ENCODE assay signal across 9 cellular contexts in the genomic region with DNA sequence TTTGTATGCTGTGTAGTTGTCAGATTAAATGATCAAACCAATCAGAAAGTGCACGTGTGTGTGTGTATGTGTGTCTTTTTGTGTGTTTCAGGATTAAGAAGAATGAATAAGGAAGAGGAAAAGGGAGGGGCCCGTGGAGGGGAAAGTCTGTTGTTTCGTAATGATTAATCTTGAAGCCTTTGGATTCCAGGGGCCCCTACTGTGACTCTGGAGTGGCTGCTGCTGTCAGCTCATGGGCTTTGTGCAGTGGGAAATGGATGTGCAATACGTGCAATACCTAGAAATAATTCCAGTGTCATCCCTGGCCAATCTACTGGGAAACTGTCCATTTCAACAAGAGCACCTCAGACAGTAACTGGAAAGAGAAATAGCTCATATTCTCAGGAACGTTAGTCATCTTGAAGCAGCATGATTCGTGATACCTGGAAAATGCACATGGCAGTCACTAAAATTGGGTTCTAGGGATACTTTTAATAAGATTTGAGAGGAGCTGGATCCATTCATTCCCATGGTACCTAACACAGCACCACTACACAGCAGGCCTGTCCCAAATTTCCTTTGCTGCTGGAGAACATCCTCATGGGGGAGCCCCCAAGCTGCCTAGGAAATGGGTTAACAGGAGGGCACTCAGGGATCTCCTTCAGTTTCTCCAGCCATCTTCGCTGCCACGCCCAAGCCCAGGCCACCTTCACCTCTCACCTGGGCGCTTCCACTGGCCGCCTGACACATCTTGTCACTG.
DNase-seq lines count a peak whose midpoint lies in the region; ATAC-seq and TF ChIP-seq lines count a peak whose summit lies in the region.
"Had no signal": no experiment of that assay in that cellular context is flagged by ENCODE, and none has a peak within 500 bp of the region (broad histone marks: within the 10 kb centered on the region; RNA-seq: fewer than 3 reads in every experiment).

No MANE protein-coding gene starts in this region.

- CTCF ChIA-PET in Caco-2 (lab: Charles Lee) = interaction anchor here (0.8 to 1.4 kb wide), 2 partner anchors 81 to 181 kb away, joined by 4 to 7 read pairs; no protein-coding TSS in a partner anchor
- CTCF ChIA-PET in activated CD4-positive, alpha-beta memory T cell treated with anti-CD3 and anti-CD28 coated beads, Interleukin-2, amount 10 ng/mL, durations not matched to agents 7 days and 5 days (lab: Charles Lee) = interaction anchor here (1.4 kb wide), 1 partner anchor 187 kb away, joined by 3 read pairs; the partner anchor contains the start of gene NR3C1

- H3K27me3 Mint-ChIP-seq in Caco-2 (ENCODE audit: insufficient read depth, unreplicated experiment) = no peaks in the 10 kb centered on the region
- no peaks in the 10 kb centered on the region for H3K27me3 Mint-ChIP-seq in activated CD4-positive, alpha-beta memory T cell treated with anti-CD3 and anti-CD28 coated beads, Interleukin-2, amount 10 ng/mL, durations not matched to agents 7 days and 5 days

- intact Hi-C loops in Caco-2 (cut with micrococcal nuclease; ENCODE audit: unreplicated experiment) = loop anchor here (1.0 to 2.0 kb wide), 2 partner anchors 50 to 751 kb away; no protein-coding TSS in a partner anchor

- POLR2A ChIA-PET in Caco-2 (lab: Charles Lee) = no interaction called here
- POLR2A ChIA-PET in activated CD4-positive, alpha-beta memory T cell treated with anti-CD3 and anti-CD28 coated beads, Interleukin-2, amount 10 ng/mL, durations not matched to agents 7 days and 5 days (lab: Charles Lee) = no interaction called here

- no peak overlapping the region for H3K27ac ChIP-seq in lung (ENCODE audit: low read depth in 1 of 2, low read length in 1 of 2)
- H3K27ac ChIP-seq: heart left ventricle had no signal

- H3K4me1 ChIP-seq in Caco-2 = peaks cover 27% of the 10 kb centered on the region
- peaks cover 7 to 22% of the 10 kb centered on the region in 2 donors for H3K4me1 ChIP-seq in lung (ENCODE audit: control insufficient read depth in 2 of 2, insufficient read depth in 2 of 2, low read length in 2 of 2)

- H3K27ac Mint-ChIP-seq in Caco-2 (ENCODE audit: unreplicated experiment) = peak overlapping the region; percentile 14
- H3K27ac Mint-ChIP-seq in activated CD4-positive, alpha-beta memory T cell treated with anti-CD3 and anti-CD28 coated beads, Interleukin-2, amount 10 ng/mL, durations not matched to agents 7 days and 5 days = peak overlapping the region; percentile 16

- H3K36me3 ChIP-seq in Caco-2 (ENCODE audit: control insufficient read depth, insufficient read depth, low read length) = peaks cover 1% of the 10 kb centered on the region
- H3K36me3 ChIP-seq in lung (ENCODE audit: control insufficient read depth in 2 of 2, insufficient read depth in 2 of 2, low read length in 2 of 2) = peaks cover 6 to 10% of the 10 kb centered on the region in 2 donors

- no peaks in the 10 kb centered on the region for H3K27me3 ChIP-seq in Caco-2 (replicated peaks; ENCODE audit: control insufficient read depth, insufficient read depth, low read length)
- no peaks in the 10 kb centered on the region for H3K27me3 ChIP-seq in lung (ENCODE audit: control insufficient read depth, insufficient read depth)
- H3K27me3 ChIP-seq: heart left ventricle had no signal

- H3K4me3 ChIP-seq in Caco-2 (ENCODE audit: low read depth, low read length) (no peak overlapping the region), lung (no peak overlapping the region)
- H3K4me3 ChIP-seq: heart left ventricle had no signal

- ATAC-seq in lung (ENCODE audit: insufficient read depth, low FRiP score) (peak; percentile 28), HG02588 (IDR thresholded peaks at IDR 0.05; ENCODE audit: unreplicated experiment) (no peak)
- ATAC-seq: heart left ventricle had no signal

- peaks cover 19% of the 10 kb centered on the region for H3K4me1 Mint-ChIP-seq in Caco-2 (ENCODE audit: low read depth, unreplicated experiment)
- peaks cover 76% of the 10 kb centered on the region for H3K4me1 Mint-ChIP-seq in activated CD4-positive, alpha-beta memory T cell treated with anti-CD3 and anti-CD28 coated beads, Interleukin-2, amount 10 ng/mL, durations not matched to agents 7 days and 5 days

- 60 to 61% methylated on average over 10 of the region's 10 CpGs for WGBS in lung, 2 donors

- no peaks in the 10 kb centered on the region for H3K9me3 ChIP-seq in Caco-2
- H3K9me3 ChIP-seq in lung (ENCODE audit: control insufficient read depth in 2 of 2, insufficient read depth in 1 of 2, low read length in 1 of 2) = no peaks in the 10 kb centered on the region
- H3K9me3 ChIP-seq: heart left ventricle had no signal

- peaks cover 37% of the 10 kb centered on the region for H3K36me3 Mint-ChIP-seq in Caco-2 (ENCODE audit: insufficient read depth, unreplicated experiment)
- H3K36me3 Mint-ChIP-seq in activated CD4-positive, alpha-beta memory T cell treated with anti-CD3 and anti-CD28 coated beads, Interleukin-2, amount 10 ng/mL, durations not matched to agents 7 days and 5 days (ENCODE audit: low read depth) = peaks cover 10% of the 10 kb centered on the region

- TF ChIP-seq CTCF in Caco-2 (IDR thresholded peaks at IDR 0.05; ENCODE audit: insufficient read depth in 1 of 2, low read depth in 1 of 2, low read length in 1 of 2, severe bottlenecking in 1 of 2, unreplicated experiment in 1 of 2) (no peak), lung (IDR thresholded peaks at IDR 0.05; ENCODE audit: control extremely low read depth, extremely low read depth) (no peak)

- H3K9me3 Mint-ChIP-seq in Caco-2 (ENCODE audit: unreplicated experiment) = no peaks in the 10 kb centered on the region
- H3K9me3 Mint-ChIP-seq in activated CD4-positive, alpha-beta memory T cell treated with anti-CD3 and anti-CD28 coated beads, Interleukin-2, amount 10 ng/mL, durations not matched to agents 7 days and 5 days = no peaks in the 10 kb centered on the region

- DNase-seq in Caco-2 (peak; percentile 53 to 57), HCEC 1CT (peak; percentile 51), lung (ENCODE audit: low spot score) (no peak), cerebellar nuclear complex (lab: John Stamatoyannopoulos, UW) (no peak), H4 (ENCODE audit: low spot score) (no peak)
- no peak for DNase-seq in activated CD4-positive, alpha-beta memory T cell treated with anti-CD3 and anti-CD28 coated beads, Interleukin-2, amount 10 ng/mL, durations not matched to agents 7 days and 5 days
- DNase-seq: aorta, heart left ventricle had no signal

- no TSS peak for BruUV-seq in Caco-2 (replicated peaks; lab: Mats Ljungman, UMichigan)

- H3K4me3 Mint-ChIP-seq in Caco-2 (ENCODE audit: unreplicated experiment) = no peak overlapping the region
- H3K4me3 Mint-ChIP-seq in activated CD4-positive, alpha-beta memory T cell treated with anti-CD3 and anti-CD28 coated beads, Interleukin-2, amount 10 ng/mL, durations not matched to agents 7 days and 5 days = no peak overlapping the region

Comparison
In these comparisons a context has a peak if more than half of its experiments do, and no peak if none do; other contexts are left out.
1. DNase-seq: peak in Caco-2 (2 of 2) and HCEC 1CT (single experiment); none in activated CD4-positive, alpha-beta memory T cell treated with anti-CD3 and anti-CD28 coated beads, Interleukin-2, amount 10 ng/mL, durations not matched to agents 7 days and 5 days (single experiment), lung (single experiment), cerebellar nuclear complex (0 of 2) and H4 (single experiment).